Comparison of ENCODE assay signal across 3 cellular contexts in the genomic region with DNA sequence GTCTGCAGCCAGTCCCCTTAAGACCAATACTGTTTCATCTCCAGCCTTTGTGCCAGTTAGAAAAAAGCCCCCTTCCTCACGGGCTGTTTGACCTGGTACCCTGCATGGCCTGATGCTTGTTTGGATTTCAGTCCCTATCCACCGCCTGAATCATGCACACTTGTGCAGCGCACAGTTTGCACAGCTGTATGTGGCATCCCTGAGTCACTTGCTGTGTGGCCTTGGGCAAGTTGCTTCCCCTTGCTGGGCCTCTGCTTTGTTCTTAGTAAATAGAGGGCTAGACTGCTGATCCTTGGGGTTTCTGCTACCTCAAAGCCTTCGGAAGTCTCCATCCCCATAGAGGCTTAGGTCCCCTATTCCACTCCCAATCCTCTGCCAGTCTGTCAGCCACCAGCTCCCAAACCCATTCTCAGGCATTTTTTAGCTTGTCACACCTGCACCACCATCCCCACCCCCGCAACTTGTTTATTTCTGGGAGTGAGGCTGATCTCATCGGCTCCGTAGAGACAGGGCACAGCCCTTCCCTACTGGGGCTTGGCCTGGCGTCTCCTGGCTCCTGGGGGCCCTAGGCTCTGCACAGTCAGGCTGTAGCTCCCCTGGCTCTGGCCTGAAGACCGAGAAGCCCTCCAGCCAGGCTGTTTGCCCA.
TF ChIP-seq lines count a peak whose summit lies in the region.

No MANE protein-coding gene starts in this region.

TF ChIP-seq in SK-N-SH, 30 proteins besides CTCF, POLR2A, EP300 and RAD21:
- TF ChIP-seq TCF12 (IDR thresholded peaks at IDR 0.05) (no peak), POLR2AphosphoS5 (IDR thresholded peaks at IDR 0.05; ENCODE audit: low read depth, low read length) (no peak), MXI1 (IDR thresholded peaks at IDR 0.05; ENCODE audit: low read depth, low read length) (no peak), GATA2 (CRISPR knock-in tag; IDR thresholded peaks at IDR 0.05) (no peak), SIN3A (IDR thresholded peaks at IDR 0.05; ENCODE audit: borderline replicate concordance, low read depth, low read length) (no peak), FOXJ3 (CRISPR knock-in tag; IDR thresholded peaks at IDR 0.05) (no peak)
- TF ChIP-seq, protein P1, sequence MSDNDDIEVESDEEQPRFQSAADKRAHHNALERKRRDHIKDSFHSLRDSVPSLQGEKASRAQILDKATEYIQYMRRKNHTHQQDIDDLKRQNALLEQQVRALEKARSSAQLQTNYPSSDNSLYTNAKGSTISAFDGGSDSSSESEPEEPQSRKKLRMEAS (IDR thresholded peaks at IDR 0.05; ENCODE audit: low read depth) = no peak
- TF ChIP-seq, protein P2, sequence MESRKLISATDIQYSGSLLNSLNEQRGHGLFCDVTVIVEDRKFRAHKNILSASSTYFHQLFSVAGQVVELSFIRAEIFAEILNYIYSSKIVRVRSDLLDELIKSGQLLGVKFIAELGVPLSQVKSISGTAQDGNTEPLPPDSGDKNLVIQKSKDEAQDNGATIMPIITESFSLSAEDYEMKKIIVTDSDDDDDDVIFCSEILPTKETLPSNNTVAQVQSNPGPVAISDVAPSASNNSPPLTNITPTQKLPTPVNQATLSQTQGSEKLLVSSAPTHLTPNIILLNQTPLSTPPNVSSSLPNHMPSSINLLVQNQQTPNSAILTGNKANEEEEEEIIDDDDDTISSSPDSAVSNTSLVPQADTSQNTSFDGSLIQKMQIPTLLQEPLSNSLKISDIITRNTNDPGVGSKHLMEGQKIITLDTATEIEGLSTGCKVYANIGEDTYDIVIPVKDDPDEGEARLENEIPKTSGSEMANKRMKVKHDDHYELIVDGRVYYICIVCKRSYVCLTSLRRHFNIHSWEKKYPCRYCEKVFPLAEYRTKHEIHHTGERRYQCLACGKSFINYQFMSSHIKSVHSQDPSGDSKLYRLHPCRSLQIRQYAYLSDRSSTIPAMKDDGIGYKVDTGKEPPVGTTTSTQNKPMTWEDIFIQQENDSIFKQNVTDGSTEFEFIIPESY (IDR thresholded peaks at IDR 0.05; ENCODE audit: borderline replicate concordance, low read depth) = no peak

TF ChIP-seq in SK-N-SH treated with all-trans-retinoic acid at 6 μM for 48 hours, 23 proteins besides CTCF, POLR2A, EP300 and RAD21 (continues in another document):
- TF ChIP-seq, protein P3, sequence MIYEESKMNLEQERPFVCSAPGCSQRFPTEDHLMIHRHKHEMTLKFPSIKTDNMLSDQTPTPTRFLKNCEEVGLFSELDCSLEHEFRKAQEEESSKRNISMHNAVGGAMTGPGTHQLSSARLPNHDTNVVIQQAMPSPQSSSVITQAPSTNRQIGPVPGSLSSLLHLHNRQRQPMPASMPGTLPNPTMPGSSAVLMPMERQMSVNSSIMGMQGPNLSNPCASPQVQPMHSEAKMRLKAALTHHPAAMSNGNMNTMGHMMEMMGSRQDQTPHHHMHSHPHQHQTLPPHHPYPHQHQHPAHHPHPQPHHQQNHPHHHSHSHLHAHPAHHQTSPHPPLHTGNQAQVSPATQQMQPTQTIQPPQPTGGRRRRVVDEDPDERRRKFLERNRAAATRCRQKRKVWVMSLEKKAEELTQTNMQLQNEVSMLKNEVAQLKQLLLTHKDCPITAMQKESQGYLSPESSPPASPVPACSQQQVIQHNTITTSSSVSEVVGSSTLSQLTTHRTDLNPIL (CRISPR knock-in tag; IDR thresholded peaks at IDR 0.05; ENCODE audit: low read depth) = no peak
- TF ChIP-seq ARNTL (CRISPR knock-in tag; IDR thresholded peaks at IDR 0.05; ENCODE audit: borderline replicate concordance, low read depth) = no peak
- no peak for TF ChIP-seq ESRRG (CRISPR knock-in tag; IDR thresholded peaks at IDR 0.05)
- TF ChIP-seq, protein P4, sequence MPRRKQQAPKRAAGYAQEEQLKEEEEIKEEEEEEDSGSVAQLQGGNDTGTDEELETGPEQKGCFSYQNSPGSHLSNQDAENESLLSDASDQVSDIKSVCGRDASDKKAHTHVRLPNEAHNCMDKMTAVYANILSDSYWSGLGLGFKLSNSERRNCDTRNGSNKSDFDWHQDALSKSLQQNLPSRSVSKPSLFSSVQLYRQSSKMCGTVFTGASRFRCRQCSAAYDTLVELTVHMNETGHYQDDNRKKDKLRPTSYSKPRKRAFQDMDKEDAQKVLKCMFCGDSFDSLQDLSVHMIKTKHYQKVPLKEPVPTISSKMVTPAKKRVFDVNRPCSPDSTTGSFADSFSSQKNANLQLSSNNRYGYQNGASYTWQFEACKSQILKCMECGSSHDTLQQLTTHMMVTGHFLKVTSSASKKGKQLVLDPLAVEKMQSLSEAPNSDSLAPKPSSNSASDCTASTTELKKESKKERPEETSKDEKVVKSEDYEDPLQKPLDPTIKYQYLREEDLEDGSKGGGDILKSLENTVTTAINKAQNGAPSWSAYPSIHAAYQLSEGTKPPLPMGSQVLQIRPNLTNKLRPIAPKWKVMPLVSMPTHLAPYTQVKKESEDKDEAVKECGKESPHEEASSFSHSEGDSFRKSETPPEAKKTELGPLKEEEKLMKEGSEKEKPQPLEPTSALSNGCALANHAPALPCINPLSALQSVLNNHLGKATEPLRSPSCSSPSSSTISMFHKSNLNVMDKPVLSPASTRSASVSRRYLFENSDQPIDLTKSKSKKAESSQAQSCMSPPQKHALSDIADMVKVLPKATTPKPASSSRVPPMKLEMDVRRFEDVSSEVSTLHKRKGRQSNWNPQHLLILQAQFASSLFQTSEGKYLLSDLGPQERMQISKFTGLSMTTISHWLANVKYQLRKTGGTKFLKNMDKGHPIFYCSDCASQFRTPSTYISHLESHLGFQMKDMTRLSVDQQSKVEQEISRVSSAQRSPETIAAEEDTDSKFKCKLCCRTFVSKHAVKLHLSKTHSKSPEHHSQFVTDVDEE (CRISPR knock-in tag; IDR thresholded peaks at IDR 0.05) = no peak
- TF ChIP-seq, protein P5, sequence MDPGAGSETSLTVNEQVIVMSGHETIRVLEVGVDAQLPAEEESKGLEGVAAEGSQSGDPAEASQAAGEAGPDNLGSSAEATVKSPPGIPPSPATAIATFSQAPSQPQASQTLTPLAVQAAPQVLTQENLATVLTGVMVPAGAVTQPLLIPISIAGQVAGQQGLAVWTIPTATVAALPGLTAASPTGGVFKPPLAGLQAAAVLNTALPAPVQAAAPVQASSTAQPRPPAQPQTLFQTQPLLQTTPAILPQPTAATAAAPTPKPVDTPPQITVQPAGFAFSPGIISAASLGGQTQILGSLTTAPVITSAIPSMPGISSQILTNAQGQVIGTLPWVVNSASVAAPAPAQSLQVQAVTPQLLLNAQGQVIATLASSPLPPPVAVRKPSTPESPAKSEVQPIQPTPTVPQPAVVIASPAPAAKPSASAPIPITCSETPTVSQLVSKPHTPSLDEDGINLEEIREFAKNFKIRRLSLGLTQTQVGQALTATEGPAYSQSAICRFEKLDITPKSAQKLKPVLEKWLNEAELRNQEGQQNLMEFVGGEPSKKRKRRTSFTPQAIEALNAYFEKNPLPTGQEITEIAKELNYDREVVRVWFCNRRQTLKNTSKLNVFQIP (CRISPR knock-in tag; IDR thresholded peaks at IDR 0.05; ENCODE audit: borderline replicate concordance, low read depth) = no peak
- no peak for TF ChIP-seq TCF4 (CRISPR knock-in tag; IDR thresholded peaks at IDR 0.05; ENCODE audit: borderline replicate concordance)
- TF ChIP-seq, protein P6, sequence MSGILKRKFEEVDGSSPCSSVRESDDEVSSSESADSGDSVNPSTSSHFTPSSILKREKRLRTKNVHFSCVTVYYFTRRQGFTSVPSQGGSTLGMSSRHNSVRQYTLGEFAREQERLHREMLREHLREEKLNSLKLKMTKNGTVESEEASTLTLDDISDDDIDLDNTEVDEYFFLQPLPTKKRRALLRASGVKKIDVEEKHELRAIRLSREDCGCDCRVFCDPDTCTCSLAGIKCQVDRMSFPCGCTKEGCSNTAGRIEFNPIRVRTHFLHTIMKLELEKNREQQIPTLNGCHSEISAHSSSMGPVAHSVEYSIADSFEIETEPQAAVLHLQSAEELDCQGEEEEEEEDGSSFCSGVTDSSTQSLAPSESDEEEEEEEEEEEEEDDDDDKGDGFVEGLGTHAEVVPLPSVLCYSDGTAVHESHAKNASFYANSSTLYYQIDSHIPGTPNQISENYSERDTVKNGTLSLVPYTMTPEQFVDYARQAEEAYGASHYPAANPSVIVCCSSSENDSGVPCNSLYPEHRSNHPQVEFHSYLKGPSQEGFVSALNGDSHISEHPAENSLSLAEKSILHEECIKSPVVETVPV (CRISPR knock-in tag; IDR thresholded peaks at IDR 0.05) = no peak
- no peak for TF ChIP-seq SNAI2 (CRISPR knock-in tag; IDR thresholded peaks at IDR 0.05)
- TF ChIP-seq ZC3H10 (CRISPR knock-in tag; IDR thresholded peaks at IDR 0.05) = no peak
- TF ChIP-seq TOX (CRISPR knock-in tag; IDR thresholded peaks at IDR 0.05; ENCODE audit: borderline replicate concordance) = no peak
- TF ChIP-seq ZFP3 (CRISPR knock-in tag; IDR thresholded peaks at IDR 0.05) = no peak
- no peak for TF ChIP-seq ZFP30 (CRISPR knock-in tag; IDR thresholded peaks at IDR 0.05)

TF ChIP-seq in HepG2, 621 proteins besides CTCF, POLR2A, EP300 and RAD21:
- TF ChIP-seq, protein P7, sequence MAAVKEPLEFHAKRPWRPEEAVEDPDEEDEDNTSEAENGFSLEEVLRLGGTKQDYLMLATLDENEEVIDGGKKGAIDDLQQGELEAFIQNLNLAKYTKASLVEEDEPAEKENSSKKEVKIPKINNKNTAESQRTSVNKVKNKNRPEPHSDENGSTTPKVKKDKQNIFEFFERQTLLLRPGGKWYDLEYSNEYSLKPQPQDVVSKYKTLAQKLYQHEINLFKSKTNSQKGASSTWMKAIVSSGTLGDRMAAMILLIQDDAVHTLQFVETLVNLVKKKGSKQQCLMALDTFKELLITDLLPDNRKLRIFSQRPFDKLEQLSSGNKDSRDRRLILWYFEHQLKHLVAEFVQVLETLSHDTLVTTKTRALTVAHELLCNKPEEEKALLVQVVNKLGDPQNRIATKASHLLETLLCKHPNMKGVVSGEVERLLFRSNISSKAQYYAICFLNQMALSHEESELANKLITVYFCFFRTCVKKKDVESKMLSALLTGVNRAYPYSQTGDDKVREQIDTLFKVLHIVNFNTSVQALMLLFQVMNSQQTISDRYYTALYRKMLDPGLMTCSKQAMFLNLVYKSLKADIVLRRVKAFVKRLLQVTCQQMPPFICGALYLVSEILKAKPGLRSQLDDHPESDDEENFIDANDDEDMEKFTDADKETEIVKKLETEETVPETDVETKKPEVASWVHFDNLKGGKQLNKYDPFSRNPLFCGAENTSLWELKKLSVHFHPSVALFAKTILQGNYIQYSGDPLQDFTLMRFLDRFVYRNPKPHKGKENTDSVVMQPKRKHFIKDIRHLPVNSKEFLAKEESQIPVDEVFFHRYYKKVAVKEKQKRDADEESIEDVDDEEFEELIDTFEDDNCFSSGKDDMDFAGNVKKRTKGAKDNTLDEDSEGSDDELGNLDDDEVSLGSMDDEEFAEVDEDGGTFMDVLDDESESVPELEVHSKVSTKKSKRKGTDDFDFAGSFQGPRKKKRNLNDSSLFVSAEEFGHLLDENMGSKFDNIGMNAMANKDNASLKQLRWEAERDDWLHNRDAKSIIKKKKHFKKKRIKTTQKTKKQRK (IDR thresholded peaks at IDR 0.05; ENCODE audit: low read length) = no peak
- peak; percentile 90 for TF ChIP-seq ZNF768 (CRISPR knock-in tag; IDR thresholded peaks at IDR 0.05)
